In the genomic region with DNA sequence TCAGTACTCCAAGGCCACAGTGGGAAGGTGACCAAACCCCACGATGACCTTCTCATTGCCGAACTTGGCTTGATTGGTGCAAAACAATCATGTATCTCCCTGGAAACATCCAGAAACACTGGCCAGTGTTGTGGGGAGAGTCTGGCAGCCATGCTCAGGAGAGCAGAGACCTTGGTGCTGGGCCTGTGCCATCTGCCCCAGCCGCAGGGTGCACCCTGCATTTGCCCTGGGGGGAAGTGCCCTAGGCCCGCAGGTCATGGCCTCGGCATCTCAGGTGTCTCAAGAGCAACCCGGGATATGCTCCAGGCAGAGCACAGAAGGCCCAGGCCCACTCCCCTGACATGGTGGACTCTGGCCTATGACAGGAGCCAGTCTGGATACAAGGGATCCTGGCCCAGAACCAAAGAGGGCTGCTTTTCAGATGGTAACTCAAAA, we compare ENCODE assay signal across 18 cellular contexts. TPM values are rescaled to one million over a fixed set of nuclear protein-coding genes. Genes with fewer than 3 reads are reported as not detected.
DNase-seq lines count a peak whose midpoint lies in the region; ATAC-seq, FAIRE-seq and TF ChIP-seq lines count a peak whose summit lies in the region.
"Had no signal": no experiment of that assay in that cellular context is flagged by ENCODE, and none has a peak within 500 bp of the region (broad histone marks: within the 10 kb centered on the region; RNA-seq: fewer than 3 reads in every experiment).

No MANE protein-coding gene starts in this region.

- H4K20me1 ChIP-seq in K562 (replicated peaks; ENCODE audit: control insufficient read depth, insufficient read depth, low read length), result peaks cover 61% of the 10 kb centered on the region; the same call in 1 of the 2 replicates

- peaks cover 0 to 2% of the 10 kb centered on the region in 2 donors for H3K4me1 Mint-ChIP-seq in effector memory CD8-positive, alpha-beta T cell (ENCODE audit: low read depth in 2 of 2)

- H2AFZ ChIP-seq in K562 (ENCODE audit: low read depth, low read length), result no peak overlapping the region
- H2AFZ ChIP-seq: GM23248 had no signal

- peaks cover 69% of the 10 kb centered on the region for H3K4me1 ChIP-seq in BE2C
- H3K4me1 ChIP-seq in K562 (replicated peaks in 1 of 2; ENCODE audit: control insufficient read depth in 2 of 2, insufficient read depth in 2 of 2, low read length in 2 of 2), result peaks cover 24 to 71% of the 10 kb centered on the region in 2 experiments
- H3K4me1 ChIP-seq in right cardiac atrium (ENCODE audit: control insufficient read depth, insufficient read depth, low read length), result peaks cover 11% of the 10 kb centered on the region
- H3K4me1 ChIP-seq in skeletal muscle tissue (ENCODE audit: control insufficient read depth in 3 of 3, insufficient read depth in 3 of 3, low read length in 3 of 3), result peaks cover 24 to 70% (median 50%) of the 10 kb centered on the region in 3 donors

- CTCF ChIA-PET in K562 (lab: Yijun Ruan, JAX; ENCODE audit: low intra/inter-chr PET ratio), result no interaction called here

- no peak for TF ChIP-seq CTCF in BE2C (IDR thresholded peaks at IDR 0.05; ENCODE audit: low read depth, low read length)
- TF ChIP-seq CTCF in K562 (IDR thresholded peaks at IDR 0.05 in 2 of 3, conservative IDR thresholded peaks at IDR 0.05 in 1 of 3; ENCODE audit: insufficient read depth in 2 of 3, low read depth in 1 of 3, low read length in 3 of 3), result no peak
- no peak for TF ChIP-seq CTCF in D721Med (IDR thresholded peaks at IDR 0.05; ENCODE audit: insufficient read depth, missing control alignments)
- TF ChIP-seq CTCF in GM20000 (IDR thresholded peaks at IDR 0.05; ENCODE audit: extremely low read depth, missing control alignments), result no peak

- peak overlapping the region in 1 of 2 experiments; percentile 67; a peak in 2 of 4 replicates for H3K9ac ChIP-seq in K562 (ENCODE audit: insufficient read depth in 1 of 2, low read depth in 2 of 2, low read length in 2 of 2)
- H3K9ac ChIP-seq in skeletal muscle tissue (ENCODE audit: low read depth in 1 of 3, low read length in 3 of 3), result peak overlapping the region in 2 of 3 donors; percentile 33 to 40
- H3K9ac ChIP-seq: GM23248 had no signal

- no peak for TF ChIP-seq POLR2A in K562 (conservative IDR thresholded peaks at IDR 0.05)

- H3K79me2 ChIP-seq in K562 (ENCODE audit: control insufficient read depth, insufficient read depth, low read length), result no peaks in the 10 kb centered on the region

- H3K9me3 Mint-ChIP-seq in effector memory CD8-positive, alpha-beta T cell, result no peaks in the 10 kb centered on the region
- H3K9me3 Mint-ChIP-seq: CD4-positive, CD25-positive, alpha-beta regulatory T cell; H9 had no signal

- no TSS peak for BruUV-seq in K562 (replicated peaks; lab: Mats Ljungman, UMichigan)

- H3K9me1 ChIP-seq in K562 (ENCODE audit: control insufficient read depth, insufficient read depth, low read length), result peaks cover 11% of the 10 kb centered on the region

- peaks cover 5 to 20% of the 10 kb centered on the region in 2 donors for H3K27me3 Mint-ChIP-seq in effector memory CD8-positive, alpha-beta T cell
- H3K27me3 Mint-ChIP-seq: CD4-positive, CD25-positive, alpha-beta regulatory T cell had no signal

- peak; percentile 9 for DNase-seq in BE2C
- DNase-seq in K562 (ENCODE audit: extremely low read depth in 1 of 4, low spot score in 3 of 4), result no peak
- peak in 2 of 3 donors; percentile 14 to 48 for DNase-seq in right cardiac atrium
- DNase-seq in D721Med (ENCODE audit: insufficient read length, low spot score), result no peak
- DNase-seq in GM20000 (ENCODE audit: low spot score), result no peak
- DNase-seq in retina, result no peak
- DNase-seq in effector memory CD8-positive, alpha-beta T cell, result no peak
- DNase-seq: CD4-positive, CD25-positive, alpha-beta regulatory T cell; DMS79; GM23248; H9; NCI-H1105; NCI-H2029 treated with DMSO at 0.1 percent for 48 hours; NCI-H524 treated with DMSO at 0.1 percent for 48 hours; NCI-H82; SJCRH30 had no signal

- FAIRE-seq in K562 (lab: Jason Lieb, UNC) (no peak), D721Med (lab: Jason Lieb, UNC) (no peak)

- intact Hi-C loops in K562 (cut with micrococcal nuclease) (no loop called here), right cardiac atrium (cut with DNase I) (no loop called here)

- WGBS in K562 (ENCODE audit: insufficient coverage, low coverage, missing lambda C conversion rate), result 43% methylated on average over 6 of the region's 6 CpGs
- 74% methylated on average over 6 of the region's 6 CpGs for WGBS in right cardiac atrium

- no peak overlapping the region for H3K4me3 ChIP-seq in BE2C (ENCODE audit: low read depth, low read length)
- H3K4me3 ChIP-seq in K562, result no peak overlapping the region
- H3K4me3 ChIP-seq in right cardiac atrium (ENCODE audit: low read length), result no peak overlapping the region
- no peak overlapping the region for H3K4me3 ChIP-seq in skeletal muscle tissue (ENCODE audit: low read length in 3 of 3)
- H3K4me3 ChIP-seq: GM23248, SJCRH30 had no signal

- H3K4me3 Mint-ChIP-seq in effector memory CD8-positive, alpha-beta T cell, result no peak overlapping the region
- H3K4me3 Mint-ChIP-seq: CD4-positive, CD25-positive, alpha-beta regulatory T cell; H9 had no signal

- ATAC-seq in K562, result no peak
- no peak for ATAC-seq in right cardiac atrium
- ATAC-seq in effector memory CD8-positive, alpha-beta T cell (replicated peaks), result no peak
- ATAC-seq: Panc1 had no signal

- H3K9me3 ChIP-seq in BE2C, result no peaks in the 10 kb centered on the region
- no peaks in the 10 kb centered on the region for H3K9me3 ChIP-seq in K562 (replicated peaks; ENCODE audit: control insufficient read depth, insufficient read depth, low read depth, low read length)
- no peaks in the 10 kb centered on the region for H3K9me3 ChIP-seq in right cardiac atrium (ENCODE audit: control insufficient read depth, low read length)
- no peaks in the 10 kb centered on the region for H3K9me3 ChIP-seq in skeletal muscle tissue (ENCODE audit: control insufficient read depth in 3 of 3, low read length in 3 of 3)
- H3K9me3 ChIP-seq: SJCRH30 had no signal

- no peak for TF ChIP-seq RAD21 in K562 (CRISPR knock-in tag; conservative IDR thresholded peaks at IDR 0.05 in 1 of 2, IDR thresholded peaks at IDR 0.05 in 1 of 2)

- no peak overlapping the region for H3K27ac ChIP-seq in K562 (ENCODE audit: extremely low read depth, low read depth, low read length)
- no peak overlapping the region for H3K27ac ChIP-seq in right cardiac atrium (ENCODE audit: low read length)
- no peak overlapping the region for H3K27ac ChIP-seq in skeletal muscle tissue (ENCODE audit: low read depth, low read length)
- H3K27ac ChIP-seq: GM23248 had no signal

- POLR2A ChIA-PET in K562 (lab: Yijun Ruan, JAX), result interaction anchor here (0.6 to 1.5 kb wide), 3 partner anchors 11 to 136 kb away, joined by 3 to 4 read pairs (median 3); no protein-coding TSS in a partner anchor

- TF ChIP-seq EP300 in K562 (IDR thresholded peaks at IDR 0.05; ENCODE audit: low read length), result no peak

- H3K27me3 ChIP-seq in BE2C (no peaks in the 10 kb centered on the region), K562 (ENCODE audit: control insufficient read depth in 2 of 2, insufficient read depth in 2 of 2, low read length in 2 of 2) (no peaks in the 10 kb centered on the region), right cardiac atrium (ENCODE audit: control insufficient read depth, insufficient read depth) (no peaks in the 10 kb centered on the region), skeletal muscle tissue (ENCODE audit: control insufficient read depth in 3 of 3, insufficient read depth in 3 of 3, low read length in 3 of 3) (no peaks in the 10 kb centered on the region)
- H3K27me3 ChIP-seq: SJCRH30 had no signal

- H3K36me3 Mint-ChIP-seq in effector memory CD8-positive, alpha-beta T cell (ENCODE audit: insufficient read depth), result no peaks in the 10 kb centered on the region
- H3K36me3 Mint-ChIP-seq: CD4-positive, CD25-positive, alpha-beta regulatory T cell had no signal

- H3K36me3 ChIP-seq in BE2C (peaks cover 11% of the 10 kb centered on the region), K562 (ENCODE audit: control insufficient read depth, insufficient read depth, low read length) (no peaks in the 10 kb centered on the region), skeletal muscle tissue (ENCODE audit: control insufficient read depth in 3 of 3, insufficient read depth in 3 of 3, low read length in 3 of 3) (no peaks in the 10 kb centered on the region)
- H3K36me3 ChIP-seq: SJCRH30 had no signal

- H3K4me2 ChIP-seq in K562 (ENCODE audit: insufficient read depth, low read length), result no peak overlapping the region

- no peak overlapping the region for H3K27ac Mint-ChIP-seq in effector memory CD8-positive, alpha-beta T cell
- H3K27ac Mint-ChIP-seq: CD4-positive, CD25-positive, alpha-beta regulatory T cell; H9 had no signal

- in situ Hi-C loops in K562 (cut with MboI), result no loop called here

RNA-seq across cellular contexts. Expression of a gene that starts 23.7 kb away (rescaled TPM):
- 335 TPM for polyA plus RNA-seq in BE2C (2012; ENCODE audit: insufficient read depth, insufficient read length, low read depth)
- 114 and 328 TPM in 2 replicates for total RNA-seq in K562 (2011; cell fraction: chromatin; rRNA removed; ENCODE audit: low replicate concordance)
- total RNA-seq in K562 (2011; cell fraction: nucleolus; rRNA removed), result 214 and 270 TPM in 2 replicates
- 106 and 131 TPM in 2 replicates for total RNA-seq in K562 (2011; cell fraction: nucleoplasm; rRNA removed)
- total RNA-seq in K562 (2014; rRNA removed) (49.3 and 54.2 TPM in 2 replicates), K562 (2014; rRNA removed; fragmentation: Illumina TruSeq; extraction: Trizol) (2.2 and 4.5 TPM in 2 replicates), K562 (2015; rRNA removed; fragmentation: Illumina TruSeq; extraction: Trizol) (13.3 and 15.6 TPM in 2 replicates), K562 (2021) (46.5 and 50.6 TPM in 2 replicates), right cardiac atrium (10 to 100 TPM; 11.1 to 27.4 (median 18.4) TPM), skeletal muscle tissue (49.6 TPM)
- polyA plus RNA-seq in K562 (2011; rRNA removed) (35.2 and 71.6 TPM in 2 replicates), K562 (2014; fragmentation: Illumina TruSeq; extraction: Trizol) (8.0 and 15.9 TPM in 2 replicates), K562 (2014; fragmentation: Nextera tagmentation; extraction: Ambion mirVana) (under 1 TPM; 0.03 to 0.17 TPM), K562 (2014; rRNA removed) (42.5 and 97.4 TPM in 2 replicates), right cardiac atrium (21.7 TPM)
- 134 and 673 TPM in 2 replicates for polyA plus RNA-seq in K562 (2011; cell fraction: cytosol; rRNA removed)
- polyA plus RNA-seq in K562 (2011; cell fraction: nucleus; rRNA removed), result 407 and 424 TPM in 2 replicates
- polyA plus RNA-seq in K562 (2012), result 30.0 and 31.2 TPM in 2 replicates
- 15.1 and 15.6 TPM in 2 replicates for polyA minus RNA-seq in K562 (2011; rRNA and poly(A)+ RNA removed)
- 24.6 and 52.4 TPM in 2 replicates for polyA minus RNA-seq in K562 (2011; cell fraction: cytosol; rRNA and poly(A)+ RNA removed)
- 96.8 and 145 TPM in 2 replicates for polyA minus RNA-seq in K562 (2011; cell fraction: nucleus; rRNA and poly(A)+ RNA removed)

RNA-seq across cellular contexts. Expression of a gene that starts 28.0 kb away (rescaled TPM):
- 8.0 TPM for polyA plus RNA-seq in BE2C (2012; ENCODE audit: insufficient read depth, insufficient read length, low read depth)
- total RNA-seq in K562 (2011; cell fraction: chromatin; rRNA removed; ENCODE audit: low replicate concordance), result 160 and 395 TPM in 2 replicates
- total RNA-seq in K562 (2011; cell fraction: nucleolus; rRNA removed), result 227 and 229 TPM in 2 replicates
- 196 and 211 TPM in 2 replicates for total RNA-seq in K562 (2011; cell fraction: nucleoplasm; rRNA removed)
- total RNA-seq in K562 (2014; rRNA removed), result 70.1 and 95.8 TPM in 2 replicates
- total RNA-seq in K562 (2014; rRNA removed; fragmentation: Illumina TruSeq; extraction: Trizol), result 36.1 and 45.9 TPM in 2 replicates
- 55.8 and 57.2 TPM in 2 replicates for total RNA-seq in K562 (2015; rRNA removed; fragmentation: Illumina TruSeq; extraction: Trizol)
- 94.1 and 97.3 TPM in 2 replicates for total RNA-seq in K562 (2021)
- 94.9 and 115 TPM in 2 replicates for polyA plus RNA-seq in K562 (2011; rRNA removed)
- polyA plus RNA-seq in K562 (2011; cell fraction: cytosol; rRNA removed), result 157 and 209 TPM in 2 replicates
- polyA plus RNA-seq in K562 (2011; cell fraction: nucleus; rRNA removed), result 157 and 195 TPM in 2 replicates
- 68.2 and 73.0 TPM in 2 replicates for polyA plus RNA-seq in K562 (2012)
- polyA plus RNA-seq in K562 (2014; fragmentation: Illumina TruSeq; extraction: Trizol), result 88.3 and 89.4 TPM in 2 replicates
- polyA plus RNA-seq in K562 (2014; fragmentation: Nextera tagmentation; extraction: Ambion mirVana), result 10 to 100 TPM; 15.5 to 17.5 TPM
- polyA plus RNA-seq in K562 (2014; rRNA removed), result 89.6 and 92.5 TPM in 2 replicates
- polyA minus RNA-seq in K562 (2011; rRNA and poly(A)+ RNA removed), result 130 and 186 TPM in 2 replicates
- 73.2 and 76.1 TPM in 2 replicates for polyA minus RNA-seq in K562 (2011; cell fraction: cytosol; rRNA and poly(A)+ RNA removed)
- 63.1 and 85.0 TPM in 2 replicates for polyA minus RNA-seq in K562 (2011; cell fraction: nucleus; rRNA and poly(A)+ RNA removed)
- total RNA-seq in right cardiac atrium, result 10 to 100 TPM; 61.1 to 70.4 (median 67.3) TPM
- 64.9 TPM for polyA plus RNA-seq in right cardiac atrium
- total RNA-seq in skeletal muscle tissue, result 13.6 TPM

RNA-seq across cellular contexts. Expression of a gene that starts 51.3 kb away (rescaled TPM):
- 46.2 TPM for polyA plus RNA-seq in BE2C (2012; ENCODE audit: insufficient read depth, insufficient read length, low read depth)
- 156 and 367 TPM in 2 replicates for total RNA-seq in K562 (2011; cell fraction: chromatin; rRNA removed; ENCODE audit: low replicate concordance)
- 176 and 216 TPM in 2 replicates for total RNA-seq in K562 (2011; cell fraction: nucleolus; rRNA removed)
- 160 and 165 TPM in 2 replicates for total RNA-seq in K562 (2011; cell fraction: nucleoplasm; rRNA removed)
- total RNA-seq in K562 (2014; rRNA removed), result 49.4 and 60.7 TPM in 2 replicates
- total RNA-seq in K562 (2014; rRNA removed; fragmentation: Illumina TruSeq; extraction: Trizol), result 25.1 and 32.6 TPM in 2 replicates
- total RNA-seq in K562 (2015; rRNA removed; fragmentation: Illumina TruSeq; extraction: Trizol), result 45.9 and 50.4 TPM in 2 replicates
- 78.2 and 80.2 TPM in 2 replicates for total RNA-seq in K562 (2021)
- polyA plus RNA-seq in K562 (2011; rRNA removed), result 50.2 and 93.6 TPM in 2 replicates
- 84.2 and 98.0 TPM in 2 replicates for polyA plus RNA-seq in K562 (2011; cell fraction: cytosol; rRNA removed)
- 148 and 181 TPM in 2 replicates for polyA plus RNA-seq in K562 (2011; cell fraction: nucleus; rRNA removed)
- 83.1 and 83.5 TPM in 2 replicates for polyA plus RNA-seq in K562 (2012)
- 45.0 and 66.1 TPM in 2 replicates for polyA plus RNA-seq in K562 (2014; fragmentation: Illumina TruSeq; extraction: Trizol)
- 1 to 10 TPM; 3.3 to 4.4 TPM for polyA plus RNA-seq in K562 (2014; fragmentation: Nextera tagmentation; extraction: Ambion mirVana)
- polyA plus RNA-seq in K562 (2014; rRNA removed), result 52.5 and 57.0 TPM in 2 replicates
- 44.4 and 47.5 TPM in 2 replicates for polyA minus RNA-seq in K562 (2011; rRNA and poly(A)+ RNA removed)
- 55.3 and 75.6 TPM in 2 replicates for polyA minus RNA-seq in K562 (2011; cell fraction: cytosol; rRNA and poly(A)+ RNA removed)
- 57.4 and 103 TPM in 2 replicates for polyA minus RNA-seq in K562 (2011; cell fraction: nucleus; rRNA and poly(A)+ RNA removed)
- total RNA-seq in right cardiac atrium, result 10 to 100 TPM; 18.7 to 28.5 (median 26.0) TPM
- 32.9 TPM for polyA plus RNA-seq in right cardiac atrium
- 13.6 TPM for total RNA-seq in skeletal muscle tissue

RNA-seq across cellular contexts. Expression of a gene that starts 51.4 kb away (rescaled TPM):
- 286 TPM for polyA plus RNA-seq in BE2C (2012; ENCODE audit: insufficient read depth, insufficient read length, low read depth)
- 125 and 360 TPM in 2 replicates for total RNA-seq in K562 (2011; cell fraction: chromatin; rRNA removed; ENCODE audit: low replicate concordance)
- 500 and 649 TPM in 2 replicates for total RNA-seq in K562 (2011; cell fraction: nucleolus; rRNA removed)
- 301 and 358 TPM in 2 replicates for total RNA-seq in K562 (2011; cell fraction: nucleoplasm; rRNA removed)
- total RNA-seq in K562 (2014; rRNA removed) (334 and 497 TPM in 2 replicates), K562 (2014; rRNA removed; fragmentation: Illumina TruSeq; extraction: Trizol) (29.4 and 46.3 TPM in 2 replicates), K562 (2015; rRNA removed; fragmentation: Illumina TruSeq; extraction: Trizol) (155 and 156 TPM in 2 replicates), K562 (2021) (348 and 351 TPM in 2 replicates), right cardiac atrium (10 to 100 TPM; 69.6 to 89.3 (median 84.4) TPM), skeletal muscle tissue (25.6 TPM)
- polyA plus RNA-seq in K562 (2011; rRNA removed) (185 and 498 TPM in 2 replicates), K562 (2014; fragmentation: Illumina TruSeq; extraction: Trizol) (108 and 305 TPM in 2 replicates), K562 (2014; fragmentation: Nextera tagmentation; extraction: Ambion mirVana) (10 to 100 TPM; 12.5 to 39.6 TPM), K562 (2014; rRNA removed) (263 and 317 TPM in 2 replicates), right cardiac atrium (102 TPM)
- polyA plus RNA-seq in K562 (2011; cell fraction: cytosol; rRNA removed), result 652 and 657 TPM in 2 replicates
- polyA plus RNA-seq in K562 (2011; cell fraction: nucleus; rRNA removed), result 321 and 432 TPM in 2 replicates
- polyA plus RNA-seq in K562 (2012), result 279 and 699 TPM in 2 replicates
- polyA minus RNA-seq in K562 (2011; rRNA and poly(A)+ RNA removed), result 92.9 and 123 TPM in 2 replicates
- polyA minus RNA-seq in K562 (2011; cell fraction: cytosol; rRNA and poly(A)+ RNA removed), result 148 and 344 TPM in 2 replicates
- 63.8 and 154 TPM in 2 replicates for polyA minus RNA-seq in K562 (2011; cell fraction: nucleus; rRNA and poly(A)+ RNA removed)

Comparison
In these comparisons a context has a peak if more than half of its experiments do, and no peak if none do; other contexts are left out.
1. DNase-seq: peak in BE2C (single experiment) and right cardiac atrium (2 of 3); none in K562 (0 of 4), D721Med (single experiment), GM20000 (single experiment), retina (single experiment) and effector memory CD8-positive, alpha-beta T cell (0 of 3).